In genomic region chr21:37642493-37642892, GRCh38 we compare ENCODE assay signal across 8 cellular contexts.
DNase-seq lines count a peak whose midpoint lies in the region; ATAC-seq, FAIRE-seq and TF ChIP-seq lines count a peak whose summit lies in the region.

No MANE protein-coding gene starts in this region.

- ATAC-seq in WTC11 (peak; percentile 90), right lobe of liver (peak; percentile 66 to 81 (median 72)), omental fat pad (ENCODE audit: low FRiP score) (no peak)

- no peaks in the 10 kb centered on the region; the same call in 1 of the 2 replicates for H3K36me3 Mint-ChIP-seq in WTC11

- no peak for TF ChIP-seq POLR2A in right lobe of liver (IDR thresholded peaks at IDR 0.05)

- H3K36me3 ChIP-seq in right lobe of liver, result no peaks in the 10 kb centered on the region
- H3K36me3 ChIP-seq in MG63, result no peaks in the 10 kb centered on the region

- H3K9me3 Mint-ChIP-seq in WTC11, result peaks cover 17% of the 10 kb centered on the region

- CTCF ChIA-PET in WTC11 (lab: Charles Lee), result interaction anchor here (0.9 to 3.5 kb wide), 9 partner anchors 10 to 476 kb away, joined by 3 to 11 read pairs (median 3); no protein-coding TSS in a partner anchor

- peaks cover 22% of the 10 kb centered on the region for H3K4me1 Mint-ChIP-seq in WTC11

- FAIRE-seq in frontal cortex (lab: Jason Lieb, UNC), result no peak

- H3K4me3 ChIP-seq in right lobe of liver (no peak overlapping the region), MG63 (no peak overlapping the region)

- no peak overlapping the region for H3K4me3 Mint-ChIP-seq in WTC11

- no peaks in the 10 kb centered on the region for H3K27me3 Mint-ChIP-seq in WTC11 (ENCODE audit: low read depth)

- 17% methylated on average over 3 of the region's 3 CpGs for WGBS in right lobe of liver (ENCODE audit: insufficient coverage, low coverage, low lambda C conversion rate, missing lambda C conversion rate)

- intact Hi-C loops in right lobe of liver (cut with DNase I), result no loop called here

- no peak overlapping the region for H3K27ac ChIP-seq in right lobe of liver

- DNase-seq in Daoy (ENCODE audit: low read depth), result peak; percentile 60
- DNase-seq in HPDE6-E6E7 (ENCODE audit: extremely low spot score), result peak; percentile 59
- DNase-seq in WTC11 (ENCODE audit: low spot score), result peak; percentile 47
- no peak for DNase-seq in right lobe of liver
- no peak for DNase-seq in omental fat pad (ENCODE audit: low spot score)
- no peak for DNase-seq in NCI-H1048 (lab: John Stamatoyannopoulos, UW)
- no peak for DNase-seq in frontal cortex (ENCODE audit: low spot score in 2 of 2)
- no peak for DNase-seq in MG63

- POLR2A ChIA-PET in WTC11 (lab: Charles Lee), result no interaction called here

- TF ChIP-seq CTCF in WTC11 (IDR thresholded peaks at IDR 0.05) (no peak), right lobe of liver (IDR thresholded peaks at IDR 0.05) (peak; percentile 27 to 50 (median 40)), omental fat pad (IDR thresholded peaks at IDR 0.05) (no peak)

- no peaks in the 10 kb centered on the region for H3K4me1 ChIP-seq in right lobe of liver

- H3K27me3 ChIP-seq in right lobe of liver, result no peaks in the 10 kb centered on the region
- H3K27me3 ChIP-seq in MG63, result no peaks in the 10 kb centered on the region

- H3K9me3 ChIP-seq in right lobe of liver (no peaks in the 10 kb centered on the region), MG63 (no peaks in the 10 kb centered on the region)

- peak overlapping the region; percentile 20; the same call in 1 of the 2 replicates for H3K27ac Mint-ChIP-seq in WTC11

TF ChIP-seq in WTC11, 78 proteins besides CTCF, POLR2A, EP300 and RAD21:
- no peak for TF ChIP-seq ELF4 (CRISPR knock-in tag; IDR thresholded peaks at IDR 0.05; ENCODE audit: low read depth)
- TF ChIP-seq ZNF138 (CRISPR knock-in tag; conservative IDR thresholded peaks at IDR 0.05), result no peak
- TF ChIP-seq NFE2L1 (CRISPR knock-in tag; IDR thresholded peaks at IDR 0.05), result no peak
- TF ChIP-seq FOXK1 (CRISPR knock-in tag; IDR thresholded peaks at IDR 0.05), result no peak
- TF ChIP-seq SMAD4 (CRISPR knock-in tag; IDR thresholded peaks at IDR 0.05), result no peak
- no peak for TF ChIP-seq GTF2I (CRISPR knock-in tag; conservative IDR thresholded peaks at IDR 0.05)
- TF ChIP-seq ZNF263 (CRISPR knock-in tag; IDR thresholded peaks at IDR 0.05; ENCODE audit: low read depth), result no peak
- no peak for TF ChIP-seq MLX (CRISPR knock-in tag; IDR thresholded peaks at IDR 0.05)
- no peak for TF ChIP-seq IRF1 (CRISPR knock-in tag; IDR thresholded peaks at IDR 0.05)
- TF ChIP-seq ATF6 (CRISPR knock-in tag; IDR thresholded peaks at IDR 0.05), result no peak
- no peak for TF ChIP-seq E2F1 (CRISPR knock-in tag; IDR thresholded peaks at IDR 0.05)
- TF ChIP-seq SMAD3 (CRISPR knock-in tag; IDR thresholded peaks at IDR 0.05; ENCODE audit: borderline replicate concordance), result no peak
- TF ChIP-seq USF1 (CRISPR knock-in tag; IDR thresholded peaks at IDR 0.05), result no peak
TF ChIP-seq in WTC11: peak in this region for 0.

Comparison
In these comparisons a context has a peak if more than half of its experiments do, and no peak if none do; other contexts are left out.
1. DNase-seq: peak in Daoy (single experiment), HPDE6-E6E7 (single experiment) and WTC11 (single experiment); none in right lobe of liver (0 of 3), omental fat pad (single experiment), NCI-H1048 (single experiment), frontal cortex (0 of 2) and MG63 (single experiment).
2. CTCF ChIP-seq: peak in right lobe of liver (4 of 4); none in WTC11 (single experiment) and omental fat pad (0 of 3).